Comparison of ENCODE assay signal across 9 cellular contexts in the genomic region with DNA sequence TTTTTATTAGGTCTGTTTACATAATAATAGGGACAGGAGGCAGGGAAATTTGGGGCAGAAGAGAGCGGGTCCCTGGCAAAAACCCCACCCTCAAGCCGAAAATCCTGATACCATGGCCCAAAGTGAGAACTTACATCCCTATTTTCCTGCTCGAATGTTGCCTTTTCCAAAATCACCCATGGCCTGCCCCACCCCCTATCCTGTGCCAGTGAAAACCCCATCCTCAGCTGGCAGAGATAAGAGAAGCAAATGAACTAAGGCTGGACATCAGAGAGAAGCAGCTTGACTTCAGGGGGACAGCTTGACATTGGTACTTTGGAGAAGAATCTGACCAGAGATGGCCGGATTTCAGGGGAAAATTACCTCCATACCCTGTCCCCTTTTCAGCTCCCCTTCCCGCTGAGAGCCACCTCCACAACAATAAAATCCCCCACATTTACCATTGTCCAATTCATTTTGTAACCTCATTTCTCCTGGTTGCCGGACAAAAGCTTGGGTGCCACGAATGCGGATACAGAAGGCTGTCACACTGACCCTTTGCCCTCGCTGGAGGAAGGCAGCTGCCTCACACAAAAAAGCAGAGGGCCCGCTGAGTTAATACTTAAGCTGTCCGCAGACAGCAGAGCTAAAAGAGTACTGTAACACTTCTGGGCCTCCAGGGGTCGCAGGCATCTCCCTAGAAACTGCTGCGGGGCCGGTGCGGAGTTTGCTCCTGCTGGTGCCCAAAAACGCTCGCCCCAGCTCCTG.
DNase-seq lines count a peak whose midpoint lies in the region; ATAC-seq and TF ChIP-seq lines count a peak whose summit lies in the region.
"Had no signal": no experiment of that assay in that cellular context is flagged by ENCODE, and none has a peak within 500 bp of the region (broad histone marks: within the 10 kb centered on the region; RNA-seq: fewer than 3 reads in every experiment).

No MANE protein-coding gene starts in this region.

- no peak overlapping the region for H3K4me3 Mint-ChIP-seq in activated CD8-positive, alpha-beta T cell treated with anti-CD3 and anti-CD28 coated beads for 36 hours
- no peak overlapping the region for H3K4me3 Mint-ChIP-seq in activated CD8-positive, alpha-beta T cell treated with anti-CD3 and anti-CD28 coated beads, Interleukin-2, amount 10 ng/mL, durations not matched to agents 7 days and 5 days
- H3K4me3 Mint-ChIP-seq in activated T-helper 1 cell treated with anti-CD3 and anti-CD28 coated beads, Interleukin-12 subunit alpha, Interleukin-12 subunit beta, Interleukin-2, Interleukin-4 antibody, amounts not matched to agents 30 ng/mL and 10 ng/mL and 1 ng/mL, durations not matched to agents 14 hours and 24 hours and 36 hours = no peak overlapping the region
- H3K4me3 Mint-ChIP-seq: CD4-positive, CD25-positive, alpha-beta regulatory T cell had no signal

- H3K27ac ChIP-seq in RWPE2 (ENCODE audit: poor library complexity, severe bottlenecking) = no peak overlapping the region

- peaks cover 4% of the 10 kb centered on the region for H3K27me3 Mint-ChIP-seq in activated CD8-positive, alpha-beta T cell treated with anti-CD3 and anti-CD28 coated beads for 36 hours
- peaks cover 13% of the 10 kb centered on the region for H3K27me3 Mint-ChIP-seq in activated CD8-positive, alpha-beta T cell treated with anti-CD3 and anti-CD28 coated beads, Interleukin-2, amount 10 ng/mL, durations not matched to agents 7 days and 5 days (ENCODE audit: low read depth)
- H3K27me3 Mint-ChIP-seq in activated T-helper 1 cell treated with anti-CD3 and anti-CD28 coated beads, Interleukin-12 subunit alpha, Interleukin-12 subunit beta, Interleukin-2, Interleukin-4 antibody, amounts not matched to agents 30 ng/mL and 10 ng/mL and 1 ng/mL, durations not matched to agents 14 hours and 24 hours and 36 hours (ENCODE audit: insufficient read depth) = peaks cover 5% of the 10 kb centered on the region
- H3K27me3 Mint-ChIP-seq: CD4-positive, CD25-positive, alpha-beta regulatory T cell had no signal

- H3K4me1 Mint-ChIP-seq in activated CD8-positive, alpha-beta T cell treated with anti-CD3 and anti-CD28 coated beads for 36 hours (ENCODE audit: low read depth) = no peaks in the 10 kb centered on the region
- H3K4me1 Mint-ChIP-seq in activated CD8-positive, alpha-beta T cell treated with anti-CD3 and anti-CD28 coated beads, Interleukin-2, amount 10 ng/mL, durations not matched to agents 7 days and 5 days (ENCODE audit: low read depth) = no peaks in the 10 kb centered on the region
- H3K4me1 Mint-ChIP-seq in activated T-helper 1 cell treated with anti-CD3 and anti-CD28 coated beads, Interleukin-12 subunit alpha, Interleukin-12 subunit beta, Interleukin-2, Interleukin-4 antibody, amounts not matched to agents 30 ng/mL and 10 ng/mL and 1 ng/mL, durations not matched to agents 14 hours and 24 hours and 36 hours (ENCODE audit: low read depth) = no peaks in the 10 kb centered on the region
- H3K4me1 Mint-ChIP-seq: CD4-positive, CD25-positive, alpha-beta regulatory T cell had no signal

- no peaks in the 10 kb centered on the region for H3K9me3 ChIP-seq in RWPE2 (ENCODE audit: severe bottlenecking)

- no peaks in the 10 kb centered on the region for H3K36me3 Mint-ChIP-seq in activated CD8-positive, alpha-beta T cell treated with anti-CD3 and anti-CD28 coated beads for 36 hours (ENCODE audit: low read depth)
- no peaks in the 10 kb centered on the region for H3K36me3 Mint-ChIP-seq in activated CD8-positive, alpha-beta T cell treated with anti-CD3 and anti-CD28 coated beads, Interleukin-2, amount 10 ng/mL, durations not matched to agents 7 days and 5 days (ENCODE audit: low read depth)
- H3K36me3 Mint-ChIP-seq in activated T-helper 1 cell treated with anti-CD3 and anti-CD28 coated beads, Interleukin-12 subunit alpha, Interleukin-12 subunit beta, Interleukin-2, Interleukin-4 antibody, amounts not matched to agents 30 ng/mL and 10 ng/mL and 1 ng/mL, durations not matched to agents 14 hours and 24 hours and 36 hours (ENCODE audit: low read depth) = no peaks in the 10 kb centered on the region
- H3K36me3 Mint-ChIP-seq: CD4-positive, CD25-positive, alpha-beta regulatory T cell had no signal

- no peaks in the 10 kb centered on the region for H3K9me3 Mint-ChIP-seq in activated CD8-positive, alpha-beta T cell treated with anti-CD3 and anti-CD28 coated beads for 36 hours
- no peaks in the 10 kb centered on the region for H3K9me3 Mint-ChIP-seq in activated CD8-positive, alpha-beta T cell treated with anti-CD3 and anti-CD28 coated beads, Interleukin-2, amount 10 ng/mL, durations not matched to agents 7 days and 5 days (ENCODE audit: insufficient read depth)
- no peaks in the 10 kb centered on the region for H3K9me3 Mint-ChIP-seq in activated T-helper 1 cell treated with anti-CD3 and anti-CD28 coated beads, Interleukin-12 subunit alpha, Interleukin-12 subunit beta, Interleukin-2, Interleukin-4 antibody, amounts not matched to agents 30 ng/mL and 10 ng/mL and 1 ng/mL, durations not matched to agents 14 hours and 24 hours and 36 hours
- H3K9me3 Mint-ChIP-seq: CD4-positive, CD25-positive, alpha-beta regulatory T cell had no signal

- ATAC-seq in activated CD8-positive, alpha-beta T cell treated with anti-CD3 and anti-CD28 coated beads for 36 hours = peak; percentile 37
- ATAC-seq in activated CD8-positive, alpha-beta T cell treated with anti-CD3 and anti-CD28 coated beads, Interleukin-2, amount 10 ng/mL, durations not matched to agents 7 days and 5 days = no peak
- ATAC-seq in RWPE2 (ENCODE audit: low read depth) = peak; percentile 74

- no peak overlapping the region for H3K4me3 ChIP-seq in RWPE2 (ENCODE audit: severe bottlenecking)
- H3K4me3 ChIP-seq in skeletal muscle cell (ENCODE audit: low read depth, low read length) = peak overlapping the region; percentile 16

- H3K36me3 ChIP-seq in RWPE2 (ENCODE audit: low read depth) = no peaks in the 10 kb centered on the region

- no peaks in the 10 kb centered on the region for H3K27me3 ChIP-seq in RWPE2 (ENCODE audit: insufficient read depth, poor library complexity, severe bottlenecking)

- CTCF ChIA-PET in activated CD8-positive, alpha-beta T cell treated with anti-CD3 and anti-CD28 coated beads for 36 hours (lab: Charles Lee) = interaction anchor here (0.7 to 1.5 kb wide), 5 partner anchors 9 to 262 kb away, joined by 3 to 5 read pairs (median 3); no protein-coding TSS in a partner anchor
- CTCF ChIA-PET in activated CD8-positive, alpha-beta T cell treated with anti-CD3 and anti-CD28 coated beads, Interleukin-2, amount 10 ng/mL, durations not matched to agents 7 days and 5 days (lab: Charles Lee) = interaction anchor here (0.9 to 1.6 kb wide), 2 partner anchors 18 to 254 kb away, joined by 3 to 4 read pairs; partner anchors contain the start of gene MMRN1

- TF ChIP-seq CTCF in activated CD8-positive, alpha-beta T cell treated with anti-CD3 and anti-CD28 coated beads for 36 hours (IDR thresholded peaks at IDR 0.05) = no peak
- TF ChIP-seq CTCF in RWPE2 (IDR thresholded peaks at IDR 0.05; ENCODE audit: poor library complexity, severe bottlenecking) = peak; percentile 55

- H3K4me1 ChIP-seq in RWPE2 (ENCODE audit: insufficient read depth, poor library complexity, severe bottlenecking) = no peaks in the 10 kb centered on the region

- intact Hi-C loops in activated CD8-positive, alpha-beta T cell treated with anti-CD3 and anti-CD28 coated beads for 36 hours (cut with micrococcal nuclease) = no loop called here
- intact Hi-C loops in activated T-helper 1 cell treated with anti-CD3 and anti-CD28 coated beads, Interleukin-12 subunit alpha, Interleukin-12 subunit beta, Interleukin-2, Interleukin-4 antibody, amounts not matched to agents 30 ng/mL and 10 ng/mL and 1 ng/mL, durations not matched to agents 14 hours and 24 hours and 36 hours (cut with micrococcal nuclease) = no loop called here

- DNase-seq in activated CD8-positive, alpha-beta T cell treated with anti-CD3 and anti-CD28 coated beads for 36 hours = peak; percentile 9
- no peak for DNase-seq in activated CD8-positive, alpha-beta T cell treated with anti-CD3 and anti-CD28 coated beads, Interleukin-2, amount 10 ng/mL, durations not matched to agents 7 days and 5 days
- peak; percentile 45 for DNase-seq in RWPE2 (ENCODE audit: low spot score)
- peak; percentile 30 for DNase-seq in globus pallidus (ENCODE audit: low spot score)
- DNase-seq in skeletal muscle cell (ENCODE audit: low read depth) = peak; percentile 9
- no peak for DNase-seq in NCI-H510A (lab: John Stamatoyannopoulos, UW)
- DNase-seq in T-helper 9 cell = no peak
- DNase-seq in activated T-helper 1 cell treated with anti-CD3 and anti-CD28 coated beads, Interleukin-12 subunit alpha, Interleukin-12 subunit beta, Interleukin-2, Interleukin-4 antibody, amounts not matched to agents 30 ng/mL and 10 ng/mL and 1 ng/mL, durations not matched to agents 14 hours and 24 hours and 36 hours (ENCODE audit: low spot score) = no peak

- POLR2A ChIA-PET in activated CD8-positive, alpha-beta T cell treated with anti-CD3 and anti-CD28 coated beads for 36 hours (lab: Charles Lee) = no interaction called here
- POLR2A ChIA-PET in activated CD8-positive, alpha-beta T cell treated with anti-CD3 and anti-CD28 coated beads, Interleukin-2, amount 10 ng/mL, durations not matched to agents 7 days and 5 days (lab: Charles Lee) = no interaction called here

- no peak overlapping the region for H3K27ac Mint-ChIP-seq in activated CD8-positive, alpha-beta T cell treated with anti-CD3 and anti-CD28 coated beads for 36 hours
- H3K27ac Mint-ChIP-seq in activated CD8-positive, alpha-beta T cell treated with anti-CD3 and anti-CD28 coated beads, Interleukin-2, amount 10 ng/mL, durations not matched to agents 7 days and 5 days = no peak overlapping the region
- H3K27ac Mint-ChIP-seq in activated T-helper 1 cell treated with anti-CD3 and anti-CD28 coated beads, Interleukin-12 subunit alpha, Interleukin-12 subunit beta, Interleukin-2, Interleukin-4 antibody, amounts not matched to agents 30 ng/mL and 10 ng/mL and 1 ng/mL, durations not matched to agents 14 hours and 24 hours and 36 hours = no peak overlapping the region
- H3K27ac Mint-ChIP-seq: CD4-positive, CD25-positive, alpha-beta regulatory T cell had no signal

Comparison
In these comparisons a context has a peak if more than half of its experiments do, and no peak if none do; other contexts are left out.
1. DNase-seq: peak in activated CD8-positive, alpha-beta T cell treated with anti-CD3 and anti-CD28 coated beads for 36 hours (single experiment), RWPE2 (single experiment), globus pallidus (single experiment) and skeletal muscle cell (single experiment); none in activated CD8-positive, alpha-beta T cell treated with anti-CD3 and anti-CD28 coated beads, Interleukin-2, amount 10 ng/mL, durations not matched to agents 7 days and 5 days (single experiment), NCI-H510A (single experiment), T-helper 9 cell (single experiment) and activated T-helper 1 cell treated with anti-CD3 and anti-CD28 coated beads, Interleukin-12 subunit alpha, Interleukin-12 subunit beta, Interleukin-2, Interleukin-4 antibody, amounts not matched to agents 30 ng/mL and 10 ng/mL and 1 ng/mL, durations not matched to agents 14 hours and 24 hours and 36 hours (single experiment).